Comparison of ENCODE assay signal across 8 cellular contexts in genomic region chr17:67365762-67366192, GRCh38. TPM values are rescaled to one million over a fixed set of nuclear protein-coding genes. Genes with fewer than 3 reads are reported as not detected.
DNase-seq lines count a peak whose midpoint lies in the region; ATAC-seq and TF ChIP-seq lines count a peak whose summit lies in the region.

No MANE protein-coding gene starts in this region.

- peak overlapping the region; percentile 85 to 93 for H3K27ac ChIP-seq in esophagus (ENCODE audit: low read depth in 2 of 2, low read length in 1 of 2)
- peak overlapping the region; percentile 77 for H3K27ac ChIP-seq in neural cell (ENCODE audit: low read length)

- H3K9ac ChIP-seq in neural cell (ENCODE audit: low read length), result peak overlapping the region; percentile 95

- no peaks in the 10 kb centered on the region for H3K9me2 ChIP-seq in neural cell (ENCODE audit: insufficient read depth, low read length)

- peak overlapping the region; percentile 86 to 98 for H3K4me3 ChIP-seq in esophagus (ENCODE audit: low read depth in 1 of 2, low read length in 2 of 2)
- peak overlapping the region; percentile 100 for H3K4me3 ChIP-seq in neural cell (ENCODE audit: low read length)

- no peaks in the 10 kb centered on the region for H3F3A ChIP-seq in neural cell (ENCODE audit: insufficient read depth, low read length, poor library complexity, severe bottlenecking)

- H3K9me3 ChIP-seq in esophagus (ENCODE audit: control insufficient read depth in 2 of 2, insufficient read depth in 1 of 2, low read depth in 1 of 2, low read length in 1 of 2) (no peaks in the 10 kb centered on the region), neural cell (ENCODE audit: low read length) (no peaks in the 10 kb centered on the region)

- peak; percentile 6 for DNase-seq in NCI-H2171 treated with DMSO at 0.1 percent for 48 hours (lab: John Stamatoyannopoulos, UW)
- no peak for DNase-seq in NCI-H2171 (lab: John Stamatoyannopoulos, UW)
- DNase-seq in NCI-H524 treated with DMSO at 0.1 percent for 48 hours (lab: John Stamatoyannopoulos, UW), result no peak
- no peak for DNase-seq in cerebellar cortex (ENCODE audit: low spot score)

- no peaks in the 10 kb centered on the region for H4K20me1 ChIP-seq in neural cell (ENCODE audit: insufficient read depth)

- H2AFZ ChIP-seq in neural cell (ENCODE audit: low read depth, low read length), result peak overlapping the region; percentile 99

- H3K36me3 Mint-ChIP-seq in T-helper 1 cell treated with Interleukin-12 subunit alpha and Interleukin-12 subunit beta and Interleukin-4 antibody, amounts not matched to agents 30 μg/mL and 1 μg/mL, for 36 hours (ENCODE audit: low read depth), result peaks cover 18% of the 10 kb centered on the region

- TF ChIP-seq CTCF in neural cell (IDR thresholded peaks at IDR 0.05; ENCODE audit: poor library complexity, severe bottlenecking), result no peak

- H3K36me3 ChIP-seq in esophagus (ENCODE audit: control insufficient read depth in 2 of 2, insufficient read depth in 2 of 2, low read length in 1 of 2) (peaks cover 0 to 2% of the 10 kb centered on the region in 2 donors), neural cell (ENCODE audit: insufficient read depth, low read length) (no peaks in the 10 kb centered on the region)

- no peak for TF ChIP-seq RAD21 in neural cell (conservative IDR thresholded peaks at IDR 0.05)

- peaks cover 0 to 9% of the 10 kb centered on the region in 2 donors for H3K4me1 ChIP-seq in esophagus (ENCODE audit: control insufficient read depth in 2 of 2, insufficient read depth in 2 of 2, low read length in 1 of 2)

- H3K27me3 ChIP-seq in esophagus (ENCODE audit: control insufficient read depth in 1 of 2, insufficient read depth in 2 of 2, low read length in 2 of 2) (no peaks in the 10 kb centered on the region), neural cell (ENCODE audit: insufficient read depth, low read depth, low read length) (no peaks in the 10 kb centered on the region)

- H3K27me3 Mint-ChIP-seq in T-helper 1 cell treated with Interleukin-12 subunit alpha and Interleukin-12 subunit beta and Interleukin-4 antibody, amounts not matched to agents 30 μg/mL and 1 μg/mL, for 36 hours (ENCODE audit: low read depth), result no peaks in the 10 kb centered on the region

- 0% methylated on average over 11 of the region's 11 CpGs for WGBS in esophagus, 2 donors

- H3K79me2 ChIP-seq in neural cell (replicated peaks; ENCODE audit: insufficient read depth, low read length), result peaks cover 51% of the 10 kb centered on the region

- TF ChIP-seq EP300 in neural cell (conservative IDR thresholded peaks at IDR 0.05; ENCODE audit: poor library complexity, severe bottlenecking), result no peak

- peak overlapping the region; percentile 95 for H3K27ac Mint-ChIP-seq in T-helper 1 cell treated with Interleukin-12 subunit alpha and Interleukin-12 subunit beta and Interleukin-4 antibody, amounts not matched to agents 30 μg/mL and 1 μg/mL, for 36 hours

- ATAC-seq in HG03025 (IDR thresholded peaks at IDR 0.05; ENCODE audit: low FRiP score, unreplicated experiment), result peak; percentile 16

- H3K9me3 Mint-ChIP-seq in T-helper 1 cell treated with Interleukin-12 subunit alpha and Interleukin-12 subunit beta and Interleukin-4 antibody, amounts not matched to agents 30 μg/mL and 1 μg/mL, for 36 hours, result no peaks in the 10 kb centered on the region

- H3K4me2 ChIP-seq in neural cell (ENCODE audit: low read length), result peak overlapping the region; percentile 95

- peak overlapping the region; percentile 96 for H3K4me3 Mint-ChIP-seq in T-helper 1 cell treated with Interleukin-12 subunit alpha and Interleukin-12 subunit beta and Interleukin-4 antibody, amounts not matched to agents 30 μg/mL and 1 μg/mL, for 36 hours

- peaks cover 43% of the 10 kb centered on the region for H3K4me1 Mint-ChIP-seq in T-helper 1 cell treated with Interleukin-12 subunit alpha and Interleukin-12 subunit beta and Interleukin-4 antibody, amounts not matched to agents 30 μg/mL and 1 μg/mL, for 36 hours (ENCODE audit: low read depth)

TF ChIP-seq in neural cell, 6 proteins besides CTCF, POLR2A, EP300 and RAD21:
- TF ChIP-seq SMC3 (conservative IDR thresholded peaks at IDR 0.05; ENCODE audit: poor library complexity) (no peak), TAF1 (IDR thresholded peaks at IDR 0.05; ENCODE audit: low read depth) (no peak)

RNA-seq across cellular contexts. Expression of gene PSMD12, which starts 0.6 kb away (rescaled TPM):
- polyA plus RNA-seq in esophagus (10 to 100 TPM; 20.3 to 28.7 TPM), neural cell (16.7 and 24.1 TPM in 2 replicates)
- 45.8 and 52.7 TPM in 2 replicates for polyA minus RNA-seq in neural cell

RNA-seq across cellular contexts. Expression of gene PITPNC1, which starts 11.3 kb away (rescaled TPM):
- 1 to 10 TPM; 7.9 to 9.6 TPM for polyA plus RNA-seq in esophagus
- 15.3 and 18.8 TPM in 2 replicates for polyA plus RNA-seq in neural cell
- polyA minus RNA-seq in neural cell, result 48.5 and 50.4 TPM in 2 replicates
